ENCODE assay signal across 18 cellular contexts in the genomic region with DNA sequence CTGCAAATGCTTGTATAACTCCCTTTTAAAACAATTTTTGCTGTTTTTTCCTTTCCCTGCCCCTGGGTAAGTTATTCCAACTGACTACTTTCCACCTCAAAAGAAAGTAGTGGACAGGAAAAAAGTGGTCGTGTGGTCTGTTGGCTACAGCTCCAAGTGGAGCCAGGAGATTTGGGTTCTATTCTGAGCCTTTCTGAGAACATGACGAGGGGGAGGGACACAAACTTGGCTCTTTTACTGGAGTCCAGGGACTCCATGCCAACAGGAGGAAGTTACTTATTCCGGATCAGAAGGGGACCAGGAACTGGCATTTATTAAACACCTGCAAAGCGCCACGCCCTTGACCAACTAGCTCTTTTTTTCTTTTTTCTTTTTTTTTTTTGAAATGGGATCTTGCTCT.
DNase-seq lines count a peak whose midpoint lies in the region; ATAC-seq and TF ChIP-seq lines count a peak whose summit lies in the region.
"Had no signal": no experiment of that assay in that cellular context is flagged by ENCODE, and none has a peak within 500 bp of the region (broad histone marks: within the 10 kb centered on the region; RNA-seq: fewer than 3 reads in every experiment).

No MANE protein-coding gene starts in this region.

- H3K4me1 Mint-ChIP-seq in mesothelial cell of epicardium, result peaks cover 8% of the 10 kb centered on the region
- H3K4me1 Mint-ChIP-seq in stimulated activated effector memory CD8-positive, alpha-beta T cell treated with anti-CD3 and anti-CD28 coated beads, Interleukin-12 subunit alpha, Interleukin-12 subunit beta, amount 100 ng/mL, for 72 hours, result no peaks in the 10 kb centered on the region
- no peaks in the 10 kb centered on the region for H3K4me1 Mint-ChIP-seq in GM23338
- H3K4me1 Mint-ChIP-seq: activated B cell treated with CpG ODN at 0.5 μM for 24 hours; central memory CD8-positive, alpha-beta T cell; endodermal cell had no signal

- H3K36me3 ChIP-seq in heart left ventricle (no peaks in the 10 kb centered on the region), GM23338 (ENCODE audit: insufficient read depth) (no peaks in the 10 kb centered on the region), SJCRH30 (no peaks in the 10 kb centered on the region)
- H3K36me3 ChIP-seq: BLaER1 treated with 17β-estradiol and CSF1 and Interleukin-3, amounts not matched to agents 10 nM and 100 nM had no signal

- WGBS in heart left ventricle, 4 donors, result 53 to 64% (median 60%) methylated on average over 5 of the region's 5 CpGs

- ATAC-seq in heart left ventricle (peak in 1 of 4 donors; percentile 41), left cardiac atrium (no peak), GM23338 (no peak)
- no peak for ATAC-seq in stimulated activated effector memory CD8-positive, alpha-beta T cell treated with anti-CD3 and anti-CD28 coated beads, Interleukin-12 subunit alpha, Interleukin-12 subunit beta, amount 100 ng/mL, for 72 hours
- ATAC-seq: activated T-cell treated with anti-CD3 and anti-CD28 coated beads, Interleukin-2, amount 50 U/mL, for 72 hours; HepG2; naive thymus-derived CD4-positive, alpha-beta T cell had no signal

- no peak overlapping the region for H2AFZ ChIP-seq in GM23338

- intact Hi-C loops in heart left ventricle (cut with DNase I), result loop anchor here in 3 of 10 donors (5.0 to 10.0 kb wide), 4 partner anchors 50 to 80 kb away; a partner anchor contains a TSS
- intact Hi-C loops in left cardiac atrium (cut with DNase I), result loop anchor here in 1 of 2 donors (5.0 kb wide), 1 partner anchor 57 kb away; no protein-coding TSS in a partner anchor

- H3K36me3 Mint-ChIP-seq in mesothelial cell of epicardium, result no peaks in the 10 kb centered on the region
- no peaks in the 10 kb centered on the region for H3K36me3 Mint-ChIP-seq in stimulated activated effector memory CD8-positive, alpha-beta T cell treated with anti-CD3 and anti-CD28 coated beads, Interleukin-12 subunit alpha, Interleukin-12 subunit beta, amount 100 ng/mL, for 72 hours
- H3K36me3 Mint-ChIP-seq in GM23338 (ENCODE audit: low read depth), result no peaks in the 10 kb centered on the region
- H3K36me3 Mint-ChIP-seq: naive thymus-derived CD4-positive, alpha-beta T cell had no signal

- peaks cover 3 to 30% (median 16%) of the 10 kb centered on the region in 12 donors for H3K4me1 ChIP-seq in heart left ventricle
- no peaks in the 10 kb centered on the region for H3K4me1 ChIP-seq in GM23338 (ENCODE audit: insufficient read depth)
- no peaks in the 10 kb centered on the region for H3K4me1 ChIP-seq in SJCRH30
- H3K4me1 ChIP-seq: BLaER1 treated with 17β-estradiol and CSF1 and Interleukin-3, amounts not matched to agents 10 nM and 100 nM had no signal

- H3K4me3 Mint-ChIP-seq in mesothelial cell of epicardium (no peak overlapping the region), GM23338 (no peak overlapping the region)
- no peak overlapping the region for H3K4me3 Mint-ChIP-seq in stimulated activated effector memory CD8-positive, alpha-beta T cell treated with anti-CD3 and anti-CD28 coated beads, Interleukin-12 subunit alpha, Interleukin-12 subunit beta, amount 100 ng/mL, for 72 hours
- H3K4me3 Mint-ChIP-seq: activated B cell treated with CpG ODN at 0.5 μM for 24 hours; activated T-cell treated with anti-CD3 and anti-CD28 coated beads, Interleukin-2, amount 50 U/mL, for 72 hours; central memory CD8-positive, alpha-beta T cell; endodermal cell; naive thymus-derived CD4-positive, alpha-beta T cell; T-helper 1 cell treated with Interleukin-12 subunit alpha and Interleukin-12 subunit beta and Interleukin-4 antibody, amounts not matched to agents 30 μg/mL and 1 μg/mL, for 36 hours had no signal

- no peak for TF ChIP-seq POLR2A in heart left ventricle (IDR thresholded peaks at IDR 0.05)

- DNase-seq in heart left ventricle (peak in 2 of 5 donors; percentile 28 to 38), left cardiac atrium (no peak), mesothelial cell of epicardium (ENCODE audit: low spot score in 2 of 2, unreplicated experiment in 2 of 2) (no peak), NCI-H2196 treated with DMSO at 0.1 percent for 48 hours (lab: John Stamatoyannopoulos, UW; ENCODE audit: unreplicated experiment) (no peak), GM23338 (ENCODE audit: low spot score) (no peak), SJCRH30 (no peak)
- DNase-seq in stimulated activated effector memory CD8-positive, alpha-beta T cell treated with anti-CD3 and anti-CD28 coated beads, Interleukin-12 subunit alpha, Interleukin-12 subunit beta, amount 100 ng/mL, for 72 hours (ENCODE audit: low spot score in 2 of 2), result no peak
- DNase-seq in effector CD4-positive, alpha-beta T cell, result no peak
- DNase-seq: activated B cell treated with CpG ODN at 0.5 μM for 24 hours; activated T-cell treated with anti-CD3 and anti-CD28 coated beads, Interleukin-2, amount 50 U/mL, for 72 hours; endodermal cell; GF-D8; naive thymus-derived CD4-positive, alpha-beta T cell; NCI-H187 treated with DMSO at 0.1 percent for 48 hours had no signal

- H3K4me3 ChIP-seq in heart left ventricle (peak overlapping the region in 5 of 12 donors; percentile 31 to 46 (median 44)), GM23338 (no peak overlapping the region), SJCRH30 (no peak overlapping the region)
- H3K4me3 ChIP-seq: BLaER1 treated with 17β-estradiol and CSF1 and Interleukin-3, amounts not matched to agents 10 nM and 100 nM had no signal

- no peaks in the 10 kb centered on the region for H3K79me2 ChIP-seq in GM23338 (replicated peaks; ENCODE audit: insufficient read depth)

- TF ChIP-seq CTCF in heart left ventricle (IDR thresholded peaks at IDR 0.05) (no peak), mesothelial cell of epicardium (IDR thresholded peaks at IDR 0.05; ENCODE audit: unreplicated experiment) (no peak), GM23338 (conservative IDR thresholded peaks at IDR 0.05; ENCODE audit: low read depth in 2 of 2) (no peak)

- no peaks in the 10 kb centered on the region for H3K9me2 ChIP-seq in GM23338 (ENCODE audit: insufficient read depth)

- no peaks in the 10 kb centered on the region for H4K20me1 ChIP-seq in GM23338 (replicated peaks; ENCODE audit: insufficient read depth)
- H4K20me1 ChIP-seq: BLaER1 treated with 17β-estradiol and CSF1 and Interleukin-3, amounts not matched to agents 10 nM and 100 nM had no signal

- no peak overlapping the region for H3K4me2 ChIP-seq in GM23338
- H3K4me2 ChIP-seq: BLaER1 treated with 17β-estradiol and CSF1 and Interleukin-3, amounts not matched to agents 10 nM and 100 nM had no signal

- H3K9me3 ChIP-seq in heart left ventricle, result no peaks in the 10 kb centered on the region
- no peaks in the 10 kb centered on the region for H3K9me3 ChIP-seq in SJCRH30 (replicated peaks)
- H3K9me3 ChIP-seq: BLaER1 treated with 17β-estradiol and CSF1 and Interleukin-3, amounts not matched to agents 10 nM and 100 nM had no signal

- no peaks in the 10 kb centered on the region for H3K27me3 ChIP-seq in heart left ventricle
- no peaks in the 10 kb centered on the region for H3K27me3 ChIP-seq in GM23338 (ENCODE audit: insufficient read depth)
- no peaks in the 10 kb centered on the region; the same call in 1 of the 2 replicates for H3K27me3 ChIP-seq in SJCRH30
- H3K27me3 ChIP-seq: BLaER1 treated with 17β-estradiol and CSF1 and Interleukin-3, amounts not matched to agents 10 nM and 100 nM had no signal

- H3F3A ChIP-seq in GM23338 (replicated peaks; ENCODE audit: low read depth), result no peaks in the 10 kb centered on the region

- H3K27me3 Mint-ChIP-seq in mesothelial cell of epicardium (ENCODE audit: low read depth) (no peaks in the 10 kb centered on the region), GM23338 (ENCODE audit: insufficient read depth, low read depth, poor library complexity) (peaks cover 4% of the 10 kb centered on the region)
- H3K27me3 Mint-ChIP-seq: activated B cell treated with CpG ODN at 0.5 μM for 24 hours; central memory CD8-positive, alpha-beta T cell; naive thymus-derived CD4-positive, alpha-beta T cell had no signal

- H3K9me3 Mint-ChIP-seq in mesothelial cell of epicardium (no peaks in the 10 kb centered on the region), GM23338 (no peaks in the 10 kb centered on the region)
- no peaks in the 10 kb centered on the region for H3K9me3 Mint-ChIP-seq in stimulated activated effector memory CD8-positive, alpha-beta T cell treated with anti-CD3 and anti-CD28 coated beads, Interleukin-12 subunit alpha, Interleukin-12 subunit beta, amount 100 ng/mL, for 72 hours
- H3K9me3 Mint-ChIP-seq: activated B cell treated with CpG ODN at 0.5 μM for 24 hours; activated T-cell treated with anti-CD3 and anti-CD28 coated beads, Interleukin-2, amount 50 U/mL, for 72 hours; central memory CD8-positive, alpha-beta T cell; endodermal cell; naive thymus-derived CD4-positive, alpha-beta T cell; T-helper 1 cell treated with Interleukin-12 subunit alpha and Interleukin-12 subunit beta and Interleukin-4 antibody, amounts not matched to agents 30 μg/mL and 1 μg/mL, for 36 hours had no signal

- H3K27ac ChIP-seq in heart left ventricle, result peak overlapping the region; percentile 29 to 89 (median 80)
- no peak overlapping the region for H3K27ac ChIP-seq in GM23338 (ENCODE audit: low read depth)
- H3K27ac ChIP-seq in SJCRH30, result no peak overlapping the region
- H3K27ac ChIP-seq: BLaER1 treated with 17β-estradiol and CSF1 and Interleukin-3, amounts not matched to agents 10 nM and 100 nM had no signal

- H3K27ac Mint-ChIP-seq in mesothelial cell of epicardium, result peak overlapping the region; percentile 68
- H3K27ac Mint-ChIP-seq in stimulated activated effector memory CD8-positive, alpha-beta T cell treated with anti-CD3 and anti-CD28 coated beads, Interleukin-12 subunit alpha, Interleukin-12 subunit beta, amount 100 ng/mL, for 72 hours, result peak overlapping the region; percentile 63
- H3K27ac Mint-ChIP-seq in GM23338, result no peak overlapping the region
- H3K27ac Mint-ChIP-seq: activated B cell treated with CpG ODN at 0.5 μM for 24 hours; activated T-cell treated with anti-CD3 and anti-CD28 coated beads, Interleukin-2, amount 50 U/mL, for 72 hours; endodermal cell; T-helper 1 cell treated with Interleukin-12 subunit alpha and Interleukin-12 subunit beta and Interleukin-4 antibody, amounts not matched to agents 30 μg/mL and 1 μg/mL, for 36 hours had no signal

TF ChIP-seq in GM23338, 12 proteins besides CTCF, POLR2A, EP300 and RAD21 (continues in another document):
- no peak for TF ChIP-seq JUNB (IDR thresholded peaks at IDR 0.05; ENCODE audit: unreplicated experiment)

Comparison
In these comparisons a context has a peak if more than half of its experiments do, and no peak if none do; other contexts are left out.
1. H3K27ac ChIP-seq: peak in heart left ventricle (12 of 12); none in GM23338 (single experiment) and SJCRH30 (single experiment).